17 cellular contexts compared by ENCODE assay signal in genomic region chr3:47089605-47090004, GRCh38.
"Had no signal": no experiment of that assay in that cellular context is flagged by ENCODE, and none has a peak within 500 bp of the region (broad histone marks: within the 10 kb centered on the region; RNA-seq: fewer than 3 reads in every experiment).

No MANE protein-coding gene starts in this region.

- H3K27ac Mint-ChIP-seq: activated CD8-positive, alpha-beta memory T cell treated with anti-CD3 and anti-CD28 coated beads, Interleukin-2, amount 10 ng/mL, durations not matched to agents 7 days and 5 days had no signal

- H3K4me3 Mint-ChIP-seq: activated CD8-positive, alpha-beta memory T cell treated with anti-CD3 and anti-CD28 coated beads, Interleukin-2, amount 10 ng/mL, durations not matched to agents 7 days and 5 days; naive thymus-derived CD8-positive, alpha-beta T cell had no signal

- H3K9me3 Mint-ChIP-seq: naive thymus-derived CD8-positive, alpha-beta T cell had no signal

- DNase-seq: activated CD8-positive, alpha-beta memory T cell treated with anti-CD3 and anti-CD28 coated beads, Interleukin-2, amount 10 ng/mL, durations not matched to agents 7 days and 5 days; activated naive CD4-positive, alpha-beta T cell treated with Interleukin-2 at 50 U/mL for 16 hours; adrenal gland; central memory CD4-positive, alpha-beta T cell; cortex of kidney; glutamatergic neuron; left cardiac atrium; naive thymus-derived CD8-positive, alpha-beta T cell; nucleus accumbens; psoas muscle; sigmoid colon; SJCRH30; stimulated activated CD4-positive, alpha-beta T cell treated with anti-CD3 and anti-CD28 coated beads, Interleukin-12 subunit alpha, Interleukin-12 subunit beta, amount 100 ng/mL, for 4 hours; T1000; uterus; WERI-Rb-1 had no signal

- H3K4me1 ChIP-seq: adrenal gland, psoas muscle, sigmoid colon, SJCRH30, uterus had no signal

- H3K4me3 ChIP-seq: adrenal gland, lung, psoas muscle, sigmoid colon, SJCRH30, uterus had no signal

- H3K36me3 ChIP-seq: uterus had no signal

- H3K27me3 Mint-ChIP-seq: activated CD8-positive, alpha-beta memory T cell treated with anti-CD3 and anti-CD28 coated beads, Interleukin-2, amount 10 ng/mL, durations not matched to agents 7 days and 5 days; naive thymus-derived CD8-positive, alpha-beta T cell had no signal

- H3K9me3 ChIP-seq: adrenal gland, psoas muscle, sigmoid colon, SJCRH30, uterus had no signal

- H3K27ac ChIP-seq: adrenal gland, psoas muscle, sigmoid colon, SJCRH30, uterus, WERI-Rb-1 had no signal

- ATAC-seq: activated CD8-positive, alpha-beta memory T cell treated with anti-CD3 and anti-CD28 coated beads, Interleukin-2, amount 10 ng/mL, durations not matched to agents 7 days and 5 days; left cardiac atrium; naive thymus-derived CD8-positive, alpha-beta T cell; psoas muscle had no signal

- H3K27me3 ChIP-seq: adrenal gland, sigmoid colon, SJCRH30, uterus had no signal
